Comparison of ENCODE assay signal across 12 cellular contexts in genomic region chr1:239998312-239998649, GRCh38.
DNase-seq lines count a peak whose midpoint lies in the region; ATAC-seq and TF ChIP-seq lines count a peak whose summit lies in the region.
"Had no signal": no experiment of that assay in that cellular context is flagged by ENCODE, and none has a peak within 500 bp of the region (broad histone marks: within the 10 kb centered on the region; RNA-seq: fewer than 3 reads in every experiment).

No MANE protein-coding gene starts in this region.

- H3K4me3 ChIP-seq in astrocyte of the cerebellum (ENCODE audit: low read depth, low read length) (peak overlapping the region; percentile 45), mesenchymal stem cell (ENCODE audit: insufficient read depth in 1 of 2, low read depth in 1 of 2, low read length in 2 of 2) (peak overlapping the region in 1 of 2 experiments; percentile 68), thoracic aorta (peak overlapping the region; percentile 48)

- H3K4ac ChIP-seq in mesenchymal stem cell (ENCODE audit: low read depth in 1 of 2, low read length in 2 of 2) = no peak overlapping the region

- no peak overlapping the region for H2BK120ac ChIP-seq in mesenchymal stem cell (ENCODE audit: low read depth, low read length)

- in situ Hi-C loops in astrocyte of the cerebellum (cut with HindIII; ENCODE audit: low sequenced_read_pairs) (no loop called here), GM13976 (cut with MboI; ENCODE audit: low sequenced_read_pairs, unreplicated experiment) (no loop called here)

- no peak overlapping the region for H2BK15ac ChIP-seq in mesenchymal stem cell (ENCODE audit: low read depth, poor library complexity, severe bottlenecking)

- H3K4me1 ChIP-seq in mesenchymal stem cell (ENCODE audit: control insufficient read depth, insufficient read depth, low read depth, low read length) (no peaks in the 10 kb centered on the region), thoracic aorta (ENCODE audit: control insufficient read depth in 1 of 2, low read depth in 2 of 2) (peaks cover 0 to 3% of the 10 kb centered on the region in 2 donors)

- H3K36me3 Mint-ChIP-seq in activated T-cell treated with anti-CD3 and anti-CD28 coated beads, Interleukin-2, amount 50 U/mL, for 4 hours (ENCODE audit: insufficient read depth) = no peaks in the 10 kb centered on the region
- H3K36me3 Mint-ChIP-seq: stimulated activated memory B cell treated with anti-CD40 and anti-IgM and Interleukin-4, amounts not matched to agents 10 μg/mL and 1 μg/mL and 100 μg/mL, for 72 hours had no signal

- no peak for ATAC-seq in activated T-cell treated with anti-CD3 and anti-CD28 coated beads, Interleukin-2, amount 50 U/mL, for 4 hours
- ATAC-seq in thoracic aorta (ENCODE audit: insufficient number of reproducible peaks, low FRiP score, low read depth) = no peak
- ATAC-seq in GM19035 (IDR thresholded peaks at IDR 0.05; ENCODE audit: unreplicated experiment) = no peak

- no peak overlapping the region for H3K23ac ChIP-seq in mesenchymal stem cell (ENCODE audit: low read length in 2 of 2)

- H3K27ac ChIP-seq in mesenchymal stem cell (ENCODE audit: low read length, poor library complexity, severe bottlenecking) = no peak overlapping the region
- H3K27ac ChIP-seq in thoracic aorta = no peak overlapping the region

- H3K9me3 ChIP-seq in mesenchymal stem cell (ENCODE audit: control insufficient read depth, low read length) (no peaks in the 10 kb centered on the region), thoracic aorta (no peaks in the 10 kb centered on the region)

- peaks cover 52% of the 10 kb centered on the region for H3K27me3 Mint-ChIP-seq in activated T-cell treated with anti-CD3 and anti-CD28 coated beads, Interleukin-2, amount 50 U/mL, for 4 hours (ENCODE audit: low read depth)

- H3K9me3 Mint-ChIP-seq in activated T-cell treated with anti-CD3 and anti-CD28 coated beads, Interleukin-2, amount 50 U/mL, for 4 hours = no peaks in the 10 kb centered on the region

- H3K9ac ChIP-seq in mesenchymal stem cell (ENCODE audit: low read length) = peak overlapping the region; percentile 32

- H2AFZ ChIP-seq in mesenchymal stem cell (ENCODE audit: low read depth, low read length) = no peak overlapping the region

- H3K36me3 ChIP-seq in mesenchymal stem cell (ENCODE audit: control insufficient read depth in 1 of 2, insufficient read depth in 2 of 2, low read depth in 1 of 2, low read length in 2 of 2) (no peaks in the 10 kb centered on the region), thoracic aorta (no peaks in the 10 kb centered on the region)

- no peak for DNase-seq in activated T-cell treated with anti-CD3 and anti-CD28 coated beads, Interleukin-2, amount 50 U/mL, for 4 hours
- DNase-seq in activated T-cell treated with anti-CD3 and anti-CD28 coated beads for 4 hours = no peak
- no peak for DNase-seq in astrocyte of the cerebellum (ENCODE audit: low read depth)
- DNase-seq in mesenchymal stem cell = no peak
- no peak for DNase-seq in thoracic aorta (ENCODE audit: low spot score)
- no peak for DNase-seq in NCI-H128 (lab: John Stamatoyannopoulos, UW; ENCODE audit: unreplicated experiment)
- no peak for DNase-seq in GM13976 (ENCODE audit: low spot score)
- DNase-seq: activated CD8-positive, alpha-beta memory T cell treated with anti-CD3 and anti-CD28 coated beads, Interleukin-2, amount 50 U/mL, for 4 hours; head of caudate nucleus; T-helper 9 cell had no signal

- no peak overlapping the region for H4K91ac ChIP-seq in mesenchymal stem cell (ENCODE audit: low read length)

- H3K4me3 Mint-ChIP-seq in activated T-cell treated with anti-CD3 and anti-CD28 coated beads, Interleukin-2, amount 50 U/mL, for 4 hours = peak overlapping the region; percentile 22
- H3K4me3 Mint-ChIP-seq: stimulated activated memory B cell treated with anti-CD40 and anti-IgM and Interleukin-4, amounts not matched to agents 10 μg/mL and 1 μg/mL and 100 μg/mL, for 72 hours had no signal

- no peak overlapping the region for H3K4me2 ChIP-seq in mesenchymal stem cell (ENCODE audit: low read length, poor library complexity, severe bottlenecking)

- H3K27me3 ChIP-seq in mesenchymal stem cell (ENCODE audit: control insufficient read depth in 1 of 2, insufficient read depth in 1 of 2, low read length in 2 of 2) = peaks cover 3 to 64% of the 10 kb centered on the region in 2 experiments
- H3K27me3 ChIP-seq in thoracic aorta (replicated peaks; ENCODE audit: insufficient read depth) = peaks cover 5% of the 10 kb centered on the region

- no peak for TF ChIP-seq CTCF in astrocyte of the cerebellum (IDR thresholded peaks at IDR 0.05; ENCODE audit: low read depth, low read length, missing control alignments)
- TF ChIP-seq CTCF in thoracic aorta (IDR thresholded peaks at IDR 0.05) = no peak
- TF ChIP-seq CTCF in GM13976 (IDR thresholded peaks at IDR 0.05; ENCODE audit: borderline replicate concordance, control extremely low read depth, extremely low read depth, insufficient read depth, missing control alignments) = no peak

- H4K8ac ChIP-seq in mesenchymal stem cell (ENCODE audit: low read length) = no peak overlapping the region

- no peak overlapping the region for H2BK12ac ChIP-seq in mesenchymal stem cell (ENCODE audit: low read length in 2 of 2)

- no peaks in the 10 kb centered on the region for H3K79me1 ChIP-seq in mesenchymal stem cell (replicated peaks; ENCODE audit: low read length, poor library complexity, severe bottlenecking)

- 100% methylated on average over 1 of the region's 3 CpGs for whole genome bisulfite sequencing in mesenchymal stem cell

- H2AK5ac ChIP-seq in mesenchymal stem cell (ENCODE audit: low read length, severe bottlenecking) = no peak overlapping the region

- H3K4me1 Mint-ChIP-seq in activated T-cell treated with anti-CD3 and anti-CD28 coated beads, Interleukin-2, amount 50 U/mL, for 4 hours (ENCODE audit: low read depth) = peaks cover 2% of the 10 kb centered on the region
- H3K4me1 Mint-ChIP-seq: stimulated activated memory B cell treated with anti-CD40 and anti-IgM and Interleukin-4, amounts not matched to agents 10 μg/mL and 1 μg/mL and 100 μg/mL, for 72 hours had no signal

- H3K14ac ChIP-seq in mesenchymal stem cell (ENCODE audit: low read length in 2 of 2) = no peak overlapping the region

- no peak overlapping the region for H3K18ac ChIP-seq in mesenchymal stem cell (ENCODE audit: low read depth in 1 of 2, low read length in 2 of 2)

- H2BK5ac ChIP-seq in mesenchymal stem cell (ENCODE audit: low read depth, low read length, poor library complexity, severe bottlenecking) = no peak overlapping the region
